8 cellular contexts compared by ENCODE assay signal in genomic region chr17:30380643-30381419, GRCh38. TPM values are rescaled to one million over a fixed set of nuclear protein-coding genes. Genes with fewer than 3 reads are reported as not detected.
DNase-seq lines count a peak whose midpoint lies in the region; ATAC-seq, FAIRE-seq and TF ChIP-seq lines count a peak whose summit lies in the region.

No MANE protein-coding gene starts in this region.

- TF ChIP-seq POLR2A in endothelial cell of umbilical vein (IDR thresholded peaks at IDR 0.05; ENCODE audit: low read depth, low read length): no peak

- no peak for FAIRE-seq in endothelial cell of umbilical vein (lab: Jason Lieb, UNC)

- BruUV-seq in OCI-LY7 (replicated peaks; lab: Mats Ljungman, UMichigan) (no TSS peak), endothelial cell of umbilical vein (replicated peaks; lab: Mats Ljungman, UMichigan) (no TSS peak)

- H3K4me3 ChIP-seq in OCI-LY7 (ENCODE audit: low read depth, low read length, poor library complexity, severe bottlenecking) (peak overlapping the region; percentile 81), endothelial cell of umbilical vein (replicated peaks in 1 of 3; ENCODE audit: insufficient read depth in 1 of 3, low read depth in 1 of 3, low read length in 3 of 3) (peak overlapping the region in 1 of 3 experiments; percentile 86)

- H3K27ac ChIP-seq in OCI-LY7 (ENCODE audit: low read depth, low read length, poor library complexity, severe bottlenecking): no peak overlapping the region
- no peak overlapping the region for H3K27ac ChIP-seq in endothelial cell of umbilical vein (ENCODE audit: insufficient read depth, low read depth, low read length)

- H3K4me2 ChIP-seq in OCI-LY7 (ENCODE audit: low read length): peak overlapping the region; percentile 81
- H3K4me2 ChIP-seq in endothelial cell of umbilical vein (ENCODE audit: insufficient read depth, low read length): peak overlapping the region; percentile 86

- DNase-seq in G401 (ENCODE audit: low spot score) (peak; percentile 28), OCI-LY7 (ENCODE audit: low spot score) (no peak), endothelial cell of umbilical vein (ENCODE audit: low read depth, low spot score) (peak; percentile 15), pons (ENCODE audit: low spot score) (peak; percentile 43), DMS153 (lab: John Stamatoyannopoulos, UW) (no peak)

- no peaks in the 10 kb centered on the region for H3K9me1 ChIP-seq in endothelial cell of umbilical vein (replicated peaks; ENCODE audit: control insufficient read depth, extremely low read depth, insufficient read depth, low read length)

- CTCF ChIA-PET in OCI-LY7 (lab: Charles Lee; ENCODE audit: unreplicated experiment) (no interaction called here), endothelial cell of umbilical vein (lab: Charles Lee) (interaction anchor here (0.7 to 3.4 kb wide), 13 partner anchors 9 to 276 kb away, joined by 3 to 14 read pairs (median 4); partner anchors contain the start of genes BLMH and GOSR1)

- H3K79me2 ChIP-seq in OCI-LY7 (ENCODE audit: insufficient read depth, low read depth, low read length): peaks cover 14% of the 10 kb centered on the region; the same call in 1 of the 2 replicates
- H3K79me2 ChIP-seq in endothelial cell of umbilical vein (ENCODE audit: control insufficient read depth, insufficient read depth, low read length): peaks cover 18% of the 10 kb centered on the region

- H2AFZ ChIP-seq in OCI-LY7 (ENCODE audit: low read length) (no peak overlapping the region), endothelial cell of umbilical vein (ENCODE audit: low read depth, low read length) (no peak overlapping the region)

- H3K9ac ChIP-seq in endothelial cell of umbilical vein (replicated peaks; ENCODE audit: extremely low read depth, insufficient read depth, low read length): no peak overlapping the region

- H3K27me3 ChIP-seq in endothelial cell of umbilical vein (ENCODE audit: control insufficient read depth in 2 of 2, insufficient read depth in 2 of 2, low read length in 2 of 2): peaks cover 0 to 2% of the 10 kb centered on the region in 2 experiments

- H3K4me1 ChIP-seq in OCI-LY7 (ENCODE audit: insufficient read depth, low read length, poor library complexity, severe bottlenecking) (peaks cover 27% of the 10 kb centered on the region), endothelial cell of umbilical vein (ENCODE audit: control insufficient read depth, extremely low read depth, insufficient read depth, low read length) (peaks cover 23% of the 10 kb centered on the region)

- POLR2A ChIA-PET in OCI-LY7 (lab: Charles Lee) (interaction anchor here (0.6 to 1.3 kb wide), 5 partner anchors 8 to 476 kb away, joined by 3 to 4 read pairs (median 3); no protein-coding TSS in a partner anchor), endothelial cell of umbilical vein (lab: Charles Lee) (no interaction called here)

- no peak for TF ChIP-seq CTCF in OCI-LY7 (conservative IDR thresholded peaks at IDR 0.05; ENCODE audit: low read length)
- no peak for TF ChIP-seq CTCF in endothelial cell of umbilical vein (IDR thresholded peaks at IDR 0.05; ENCODE audit: extremely low read depth in 1 of 2, insufficient read depth in 1 of 2, low read depth in 1 of 2, low read length in 2 of 2)

- dilution Hi-C loops in endothelial cell of umbilical vein (cut with MboI; ENCODE audit: extremely low pct_ligation_motif_present, low sequenced_read_pairs): no loop called here

- peaks cover 6% of the 10 kb centered on the region; the same call in 1 of the 2 replicates for H3K36me3 ChIP-seq in OCI-LY7 (ENCODE audit: insufficient read depth, low read length)
- H3K36me3 ChIP-seq in endothelial cell of umbilical vein (ENCODE audit: control insufficient read depth in 2 of 2, extremely low read depth in 1 of 2, insufficient read depth in 2 of 2, low read length in 2 of 2): no peaks in the 10 kb centered on the region

- H4K20me1 ChIP-seq in OCI-LY7 (ENCODE audit: insufficient read depth, low read length) (no peaks in the 10 kb centered on the region), endothelial cell of umbilical vein (replicated peaks; ENCODE audit: control insufficient read depth, extremely low read depth, insufficient read depth, low read length) (peaks cover 4% of the 10 kb centered on the region)

- intact Hi-C loops in OCI-LY7 (cut with micrococcal nuclease; ENCODE audit: unreplicated experiment): no loop called here
- intact Hi-C loops in endothelial cell of umbilical vein (cut with micrococcal nuclease): loop anchor here (5.0 kb wide), 1 partner anchor 96 kb away; the partner anchor contains the start of gene GOSR1

- no peaks in the 10 kb centered on the region for H3K9me3 ChIP-seq in OCI-LY7 (ENCODE audit: low read length)
- H3K9me3 ChIP-seq in endothelial cell of umbilical vein (replicated peaks; ENCODE audit: control insufficient read depth, insufficient read depth, low read length): no peaks in the 10 kb centered on the region

- H3K9me2 ChIP-seq in OCI-LY7 (ENCODE audit: insufficient read depth, low read length): no peaks in the 10 kb centered on the region

- ATAC-seq in HG03521 (IDR thresholded peaks at IDR 0.05; ENCODE audit: unreplicated experiment) (no peak), HG03097 (IDR thresholded peaks at IDR 0.05; ENCODE audit: low FRiP score, unreplicated experiment) (no peak), GM18520 (IDR thresholded peaks at IDR 0.05; ENCODE audit: unreplicated experiment) (no peak)

- in situ Hi-C loops in G401 (cut with HindIII; ENCODE audit: low sequenced_read_pairs): no loop called here

TF ChIP-seq in endothelial cell of umbilical vein, 7 proteins besides CTCF, POLR2A, EP300 and RAD21:
- TF ChIP-seq POLR2AphosphoS5 (IDR thresholded peaks at IDR 0.05; ENCODE audit: insufficient read depth, low read depth, low read length) (no peak), EZH2 (IDR thresholded peaks at IDR 0.05; ENCODE audit: borderline replicate concordance, low read depth, low read length, severe bottlenecking) (no peak), FOS (IDR thresholded peaks at IDR 0.05; ENCODE audit: borderline replicate concordance, insufficient read depth, low read length) (no peak), MAX (IDR thresholded peaks at IDR 0.05; ENCODE audit: insufficient read depth, insufficient read length) (no peak), GATA2 (IDR thresholded peaks at IDR 0.05; ENCODE audit: insufficient read depth, insufficient read length, low read depth, low read length) (no peak), MYC (IDR thresholded peaks at IDR 0.05; ENCODE audit: low read depth, low read length) (no peak), JUN (IDR thresholded peaks at IDR 0.05; ENCODE audit: borderline replicate concordance, insufficient read depth, insufficient read length, low read depth) (no peak)
TF ChIP-seq in endothelial cell of umbilical vein: peak in this region for 0.

RNA-seq across cellular contexts. Expression of gene CPD, which starts 2.1 kb away (rescaled TPM):
- total RNA-seq in G401 (2014; rRNA removed; shearing (Covaris generic)): 18.5 and 38.6 TPM in 2 replicates
- total RNA-seq in OCI-LY7 (2014; rRNA removed; shearing (Covaris generic)): 16.4 and 20.7 TPM in 2 replicates
- total RNA-seq in OCI-LY7 (2022) (22.4 and 24.0 TPM in 2 replicates), endothelial cell of umbilical vein (63.6 and 68.0 TPM in 2 replicates)
- 15.7 and 18.3 TPM in 2 replicates for polyA plus RNA-seq in endothelial cell of umbilical vein
- 17.7 and 18.7 TPM in 2 replicates for polyA plus RNA-seq in endothelial cell of umbilical vein (2011; cell fraction: cytosol; rRNA removed)
- polyA plus RNA-seq in endothelial cell of umbilical vein (2011; cell fraction: nucleus; rRNA removed): 17.7 and 19.6 TPM in 2 replicates
- 71.2 and 75.7 TPM in 2 replicates for polyA plus RNA-seq in endothelial cell of umbilical vein (2012)
- 81.9 and 110 TPM in 2 replicates for polyA minus RNA-seq in endothelial cell of umbilical vein
- polyA minus RNA-seq in endothelial cell of umbilical vein (2011; cell fraction: cytosol; rRNA and poly(A)+ RNA removed): 36.8 TPM
- 56.4 and 79.2 TPM in 2 replicates for polyA minus RNA-seq in endothelial cell of umbilical vein (2011; cell fraction: nucleus; rRNA and poly(A)+ RNA removed)

RNA-seq across cellular contexts. Expression of gene TMIGD1, which starts 47.0 kb away (rescaled TPM):
- not detected in 2 replicates for total RNA-seq in G401 (2014; rRNA removed; shearing (Covaris generic))
- total RNA-seq in OCI-LY7 (2014; rRNA removed; shearing (Covaris generic)): not detected in 2 replicates
- not detected in 2 replicates for total RNA-seq in OCI-LY7 (2022)
- total RNA-seq in endothelial cell of umbilical vein: not detected in 2 replicates
- not detected in 2 replicates for polyA plus RNA-seq in endothelial cell of umbilical vein
- polyA plus RNA-seq in endothelial cell of umbilical vein (2011; cell fraction: cytosol; rRNA removed): not detected in 2 replicates
- not detected in 2 replicates for polyA plus RNA-seq in endothelial cell of umbilical vein (2011; cell fraction: nucleus; rRNA removed)
- not detected in 2 replicates for polyA plus RNA-seq in endothelial cell of umbilical vein (2012)
- not detected in 2 replicates for polyA minus RNA-seq in endothelial cell of umbilical vein
- polyA minus RNA-seq in endothelial cell of umbilical vein (2011; cell fraction: cytosol; rRNA and poly(A)+ RNA removed): not detected
- not detected in 2 replicates for polyA minus RNA-seq in endothelial cell of umbilical vein (2011; cell fraction: nucleus; rRNA and poly(A)+ RNA removed)

Comparison
In these comparisons a context has a peak if more than half of its experiments do, and no peak if none do; other contexts are left out.
1. DNase-seq: peak in G401 (single experiment), endothelial cell of umbilical vein (single experiment) and pons (single experiment); none in OCI-LY7 (single experiment) and DMS153 (single experiment).